In the genomic region with DNA sequence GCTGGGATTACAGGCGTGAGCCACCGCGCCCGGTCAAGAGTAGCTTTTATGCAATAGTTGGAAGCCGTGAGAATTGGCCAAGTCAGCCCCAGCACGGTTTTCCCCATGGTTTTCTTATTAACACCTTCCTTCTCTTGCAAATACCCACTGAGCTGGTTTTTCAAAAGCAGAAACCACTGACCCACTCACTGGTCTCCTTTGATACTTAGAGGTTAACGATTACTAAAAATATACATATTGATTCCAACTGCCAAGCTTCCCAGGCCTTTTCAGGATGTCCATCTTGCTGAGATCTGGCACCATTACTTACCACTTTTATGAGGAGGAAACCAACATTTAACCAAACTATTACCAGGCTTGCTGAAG, we compare ENCODE assay signal across 1 cellular context.
TF ChIP-seq lines count a peak whose summit lies in the region.

No MANE protein-coding gene starts in this region.

TF ChIP-seq in GM12878, 131 proteins besides CTCF, POLR2A, EP300 and RAD21 (continued from another document):
- TF ChIP-seq, protein P1, sequence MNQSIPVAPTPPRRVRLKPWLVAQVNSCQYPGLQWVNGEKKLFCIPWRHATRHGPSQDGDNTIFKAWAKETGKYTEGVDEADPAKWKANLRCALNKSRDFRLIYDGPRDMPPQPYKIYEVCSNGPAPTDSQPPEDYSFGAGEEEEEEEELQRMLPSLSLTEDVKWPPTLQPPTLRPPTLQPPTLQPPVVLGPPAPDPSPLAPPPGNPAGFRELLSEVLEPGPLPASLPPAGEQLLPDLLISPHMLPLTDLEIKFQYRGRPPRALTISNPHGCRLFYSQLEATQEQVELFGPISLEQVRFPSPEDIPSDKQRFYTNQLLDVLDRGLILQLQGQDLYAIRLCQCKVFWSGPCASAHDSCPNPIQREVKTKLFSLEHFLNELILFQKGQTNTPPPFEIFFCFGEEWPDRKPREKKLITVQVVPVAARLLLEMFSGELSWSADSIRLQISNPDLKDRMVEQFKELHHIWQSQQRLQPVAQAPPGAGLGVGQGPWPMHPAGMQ (IDR thresholded peaks at IDR 0.05; ENCODE audit: borderline replicate concordance) = no peak
- TF ChIP-seq JUNB (IDR thresholded peaks at IDR 0.05) (no peak), TARDBP (IDR thresholded peaks at IDR 0.05; ENCODE audit: borderline replicate concordance) (no peak), PAX5 (IDR thresholded peaks at IDR 0.05; ENCODE audit: borderline replicate concordance, low read depth, low read length) (no peak), KDM1A (IDR thresholded peaks at IDR 0.05; ENCODE audit: borderline replicate concordance) (no peak), NR2F1 (conservative IDR thresholded peaks at IDR 0.05) (peak; percentile 89), ZNF217 (IDR thresholded peaks at IDR 0.05) (no peak), NR2C1 (IDR thresholded peaks at IDR 0.05) (no peak), MEF2A (IDR thresholded peaks at IDR 0.05; ENCODE audit: insufficient read depth, low read depth, low read length) (no peak), CBFB (IDR thresholded peaks at IDR 0.05; ENCODE audit: low read depth) (no peak), GABPA (IDR thresholded peaks at IDR 0.05; ENCODE audit: low read depth) (no peak), SMAD5 (IDR thresholded peaks at IDR 0.05; ENCODE audit: low read depth) (no peak), YY1 (IDR thresholded peaks at IDR 0.05; ENCODE audit: low read depth, low read length) (no peak), SP1 (IDR thresholded peaks at IDR 0.05; ENCODE audit: low read depth, low read length) (no peak), CREB1 (IDR thresholded peaks at IDR 0.05; ENCODE audit: low read depth) (no peak), BCL11A (IDR thresholded peaks at IDR 0.05; ENCODE audit: low read depth, low read length) (0 out of 2 replicates have a peak, but pooled peaks have one; percentile 11), CBX5 (IDR thresholded peaks at IDR 0.05; ENCODE audit: low read depth) (no peak), KAT2A (conservative IDR thresholded peaks at IDR 0.05; ENCODE audit: control insufficient read depth, low read depth, low read length) (no peak), LARP7 (IDR thresholded peaks at IDR 0.05) (no peak), YBX1 (IDR thresholded peaks at IDR 0.05) (no peak), BRCA1 (IDR thresholded peaks at IDR 0.05; ENCODE audit: low read depth, low read length) (no peak), HDAC6 (IDR thresholded peaks at IDR 0.05; ENCODE audit: unreplicated experiment) (no peak), PML (IDR thresholded peaks at IDR 0.05; ENCODE audit: low read length) (no peak), MTA2 (IDR thresholded peaks at IDR 0.05; ENCODE audit: low read depth) (peak; percentile 61), STAT3 (IDR thresholded peaks at IDR 0.05; ENCODE audit: low read depth, low read length) (no peak), TCF3 (IDR thresholded peaks at IDR 0.05; ENCODE audit: borderline replicate concordance, insufficient read depth, low read depth, low read length) (no peak), BHLHE40 (IDR thresholded peaks at IDR 0.05; ENCODE audit: borderline replicate concordance in 1 of 2, low read depth in 2 of 2, low read length in 1 of 2) (peak in 1 of 2 experiments; percentile 69; a peak in 2 of 4 replicates), STAT1 (conservative IDR thresholded peaks at IDR 0.05) (no peak), SPI1 (IDR thresholded peaks at IDR 0.05; ENCODE audit: borderline replicate concordance, insufficient read depth, low read depth, low read length) (no peak), POLR2AphosphoS5 (IDR thresholded peaks at IDR 0.05; ENCODE audit: low read length) (no peak)
- TF ChIP-seq, protein P2, sequence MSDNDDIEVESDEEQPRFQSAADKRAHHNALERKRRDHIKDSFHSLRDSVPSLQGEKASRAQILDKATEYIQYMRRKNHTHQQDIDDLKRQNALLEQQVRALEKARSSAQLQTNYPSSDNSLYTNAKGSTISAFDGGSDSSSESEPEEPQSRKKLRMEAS (IDR thresholded peaks at IDR 0.05; ENCODE audit: low read depth, low read length) = no peak
- TF ChIP-seq, protein P3, sequence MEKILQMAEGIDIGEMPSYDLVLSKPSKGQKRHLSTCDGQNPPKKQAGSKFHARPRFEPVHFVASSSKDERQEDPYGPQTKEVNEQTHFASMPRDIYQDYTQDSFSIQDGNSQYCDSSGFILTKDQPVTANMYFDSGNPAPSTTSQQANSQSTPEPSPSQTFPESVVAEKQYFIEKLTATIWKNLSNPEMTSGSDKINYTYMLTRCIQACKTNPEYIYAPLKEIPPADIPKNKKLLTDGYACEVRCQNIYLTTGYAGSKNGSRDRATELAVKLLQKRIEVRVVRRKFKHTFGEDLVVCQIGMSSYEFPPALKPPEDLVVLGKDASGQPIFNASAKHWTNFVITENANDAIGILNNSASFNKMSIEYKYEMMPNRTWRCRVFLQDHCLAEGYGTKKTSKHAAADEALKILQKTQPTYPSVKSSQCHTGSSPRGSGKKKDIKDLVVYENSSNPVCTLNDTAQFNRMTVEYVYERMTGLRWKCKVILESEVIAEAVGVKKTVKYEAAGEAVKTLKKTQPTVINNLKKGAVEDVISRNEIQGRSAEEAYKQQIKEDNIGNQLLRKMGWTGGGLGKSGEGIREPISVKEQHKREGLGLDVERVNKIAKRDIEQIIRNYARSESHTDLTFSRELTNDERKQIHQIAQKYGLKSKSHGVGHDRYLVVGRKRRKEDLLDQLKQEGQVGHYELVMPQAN (conservative IDR thresholded peaks at IDR 0.05) = no peak
- TF ChIP-seq, protein P4, sequence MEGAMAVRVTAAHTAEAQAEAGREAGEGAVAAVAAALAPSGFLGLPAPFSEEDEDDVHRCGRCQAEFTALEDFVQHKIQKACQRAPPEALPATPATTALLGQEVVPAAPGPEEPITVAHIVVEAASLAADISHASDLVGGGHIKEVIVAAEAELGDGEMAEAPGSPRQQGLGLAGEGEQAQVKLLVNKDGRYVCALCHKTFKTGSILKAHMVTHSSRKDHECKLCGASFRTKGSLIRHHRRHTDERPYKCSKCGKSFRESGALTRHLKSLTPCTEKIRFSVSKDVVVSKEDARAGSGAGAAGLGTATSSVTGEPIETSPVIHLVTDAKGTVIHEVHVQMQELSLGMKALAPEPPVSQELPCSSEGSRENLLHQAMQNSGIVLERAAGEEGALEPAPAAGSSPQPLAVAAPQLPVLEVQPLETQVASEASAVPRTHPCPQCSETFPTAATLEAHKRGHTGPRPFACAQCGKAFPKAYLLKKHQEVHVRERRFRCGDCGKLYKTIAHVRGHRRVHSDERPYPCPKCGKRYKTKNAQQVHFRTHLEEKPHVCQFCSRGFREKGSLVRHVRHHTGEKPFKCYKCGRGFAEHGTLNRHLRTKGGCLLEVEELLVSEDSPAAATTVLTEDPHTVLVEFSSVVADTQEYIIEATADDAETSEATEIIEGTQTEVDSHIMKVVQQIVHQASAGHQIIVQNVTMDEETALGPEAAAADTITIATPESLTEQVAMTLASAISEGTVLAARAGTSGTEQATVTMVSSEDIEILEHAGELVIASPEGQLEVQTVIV (IDR thresholded peaks at IDR 0.05; ENCODE audit: borderline replicate concordance, partially characterized antibody) = no peak
- TF ChIP-seq, protein P5, sequence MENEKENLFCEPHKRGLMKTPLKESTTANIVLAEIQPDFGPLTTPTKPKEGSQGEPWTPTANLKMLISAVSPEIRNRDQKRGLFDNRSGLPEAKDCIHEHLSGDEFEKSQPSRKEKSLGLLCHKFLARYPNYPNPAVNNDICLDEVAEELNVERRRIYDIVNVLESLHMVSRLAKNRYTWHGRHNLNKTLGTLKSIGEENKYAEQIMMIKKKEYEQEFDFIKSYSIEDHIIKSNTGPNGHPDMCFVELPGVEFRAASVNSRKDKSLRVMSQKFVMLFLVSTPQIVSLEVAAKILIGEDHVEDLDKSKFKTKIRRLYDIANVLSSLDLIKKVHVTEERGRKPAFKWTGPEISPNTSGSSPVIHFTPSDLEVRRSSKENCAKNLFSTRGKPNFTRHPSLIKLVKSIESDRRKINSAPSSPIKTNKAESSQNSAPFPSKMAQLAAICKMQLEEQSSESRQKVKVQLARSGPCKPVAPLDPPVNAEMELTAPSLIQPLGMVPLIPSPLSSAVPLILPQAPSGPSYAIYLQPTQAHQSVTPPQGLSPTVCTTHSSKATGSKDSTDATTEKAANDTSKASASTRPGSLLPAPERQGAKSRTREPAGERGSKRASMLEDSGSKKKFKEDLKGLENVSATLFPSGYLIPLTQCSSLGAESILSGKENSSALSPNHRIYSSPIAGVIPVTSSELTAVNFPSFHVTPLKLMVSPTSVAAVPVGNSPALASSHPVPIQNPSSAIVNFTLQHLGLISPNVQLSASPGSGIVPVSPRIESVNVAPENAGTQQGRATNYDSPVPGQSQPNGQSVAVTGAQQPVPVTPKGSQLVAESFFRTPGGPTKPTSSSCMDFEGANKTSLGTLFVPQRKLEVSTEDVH (IDR thresholded peaks at IDR 0.05; ENCODE audit: low read depth, partially characterized antibody) = peak; percentile 31
- TF ChIP-seq, protein P6, sequence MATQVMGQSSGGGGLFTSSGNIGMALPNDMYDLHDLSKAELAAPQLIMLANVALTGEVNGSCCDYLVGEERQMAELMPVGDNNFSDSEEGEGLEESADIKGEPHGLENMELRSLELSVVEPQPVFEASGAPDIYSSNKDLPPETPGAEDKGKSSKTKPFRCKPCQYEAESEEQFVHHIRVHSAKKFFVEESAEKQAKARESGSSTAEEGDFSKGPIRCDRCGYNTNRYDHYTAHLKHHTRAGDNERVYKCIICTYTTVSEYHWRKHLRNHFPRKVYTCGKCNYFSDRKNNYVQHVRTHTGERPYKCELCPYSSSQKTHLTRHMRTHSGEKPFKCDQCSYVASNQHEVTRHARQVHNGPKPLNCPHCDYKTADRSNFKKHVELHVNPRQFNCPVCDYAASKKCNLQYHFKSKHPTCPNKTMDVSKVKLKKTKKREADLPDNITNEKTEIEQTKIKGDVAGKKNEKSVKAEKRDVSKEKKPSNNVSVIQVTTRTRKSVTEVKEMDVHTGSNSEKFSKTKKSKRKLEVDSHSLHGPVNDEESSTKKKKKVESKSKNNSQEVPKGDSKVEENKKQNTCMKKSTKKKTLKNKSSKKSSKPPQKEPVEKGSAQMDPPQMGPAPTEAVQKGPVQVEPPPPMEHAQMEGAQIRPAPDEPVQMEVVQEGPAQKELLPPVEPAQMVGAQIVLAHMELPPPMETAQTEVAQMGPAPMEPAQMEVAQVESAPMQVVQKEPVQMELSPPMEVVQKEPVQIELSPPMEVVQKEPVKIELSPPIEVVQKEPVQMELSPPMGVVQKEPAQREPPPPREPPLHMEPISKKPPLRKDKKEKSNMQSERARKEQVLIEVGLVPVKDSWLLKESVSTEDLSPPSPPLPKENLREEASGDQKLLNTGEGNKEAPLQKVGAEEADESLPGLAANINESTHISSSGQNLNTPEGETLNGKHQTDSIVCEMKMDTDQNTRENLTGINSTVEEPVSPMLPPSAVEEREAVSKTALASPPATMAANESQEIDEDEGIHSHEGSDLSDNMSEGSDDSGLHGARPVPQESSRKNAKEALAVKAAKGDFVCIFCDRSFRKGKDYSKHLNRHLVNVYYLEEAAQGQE (IDR thresholded peaks at IDR 0.05; ENCODE audit: low read depth, low read length) = no peak
- TF ChIP-seq, protein P7, sequence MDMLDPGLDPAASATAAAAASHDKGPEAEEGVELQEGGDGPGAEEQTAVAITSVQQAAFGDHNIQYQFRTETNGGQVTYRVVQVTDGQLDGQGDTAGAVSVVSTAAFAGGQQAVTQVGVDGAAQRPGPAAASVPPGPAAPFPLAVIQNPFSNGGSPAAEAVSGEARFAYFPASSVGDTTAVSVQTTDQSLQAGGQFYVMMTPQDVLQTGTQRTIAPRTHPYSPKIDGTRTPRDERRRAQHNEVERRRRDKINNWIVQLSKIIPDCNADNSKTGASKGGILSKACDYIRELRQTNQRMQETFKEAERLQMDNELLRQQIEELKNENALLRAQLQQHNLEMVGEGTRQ (IDR thresholded peaks at IDR 0.05; ENCODE audit: borderline replicate concordance, low read depth, low read length) = no peak
